9 cellular contexts compared by ENCODE assay signal in the genomic region with DNA sequence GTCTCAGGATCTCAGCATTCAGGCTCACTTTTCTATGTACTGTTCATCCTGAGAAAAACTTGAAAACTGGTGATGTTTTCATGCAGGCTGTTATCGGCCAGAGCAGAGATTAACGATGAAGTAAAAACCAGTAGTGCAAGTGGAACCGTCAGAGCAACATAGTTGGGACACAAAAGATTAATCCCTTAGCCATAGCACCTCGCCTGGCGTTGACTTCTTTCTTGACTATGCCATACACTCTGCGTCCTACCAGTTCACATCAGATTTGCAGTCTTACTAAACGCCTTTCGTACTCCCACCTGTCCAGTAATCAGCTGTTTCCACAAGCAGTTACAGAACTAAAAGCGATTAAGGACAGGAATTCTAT. TPM values are rescaled to one million over a fixed set of nuclear protein-coding genes. Genes with fewer than 3 reads are reported as not detected.
DNase-seq lines count a peak whose midpoint lies in the region; ATAC-seq and TF ChIP-seq lines count a peak whose summit lies in the region.
"Had no signal": no experiment of that assay in that cellular context is flagged by ENCODE, and none has a peak within 500 bp of the region (broad histone marks: within the 10 kb centered on the region; RNA-seq: fewer than 3 reads in every experiment).

No MANE protein-coding gene starts in this region.

- H3F3A ChIP-seq in DOHH2 (ENCODE audit: control insufficient read depth, insufficient read depth) (no peaks in the 10 kb centered on the region), MM.1S (ENCODE audit: insufficient read depth, low read length) (no peaks in the 10 kb centered on the region)

- no peak overlapping the region for H2AFZ ChIP-seq in MM.1S (ENCODE audit: low read length)

- DNase-seq in body of pancreas (peak in 1 of 4 donors; percentile 16), iPS-NIHi11 (ENCODE audit: low spot score) (no peak), MM.1S (no peak)

- H3K4me1 ChIP-seq in DOHH2 (ENCODE audit: control insufficient read depth, low read length) (peaks cover 16% of the 10 kb centered on the region), body of pancreas (peaks cover 1% of the 10 kb centered on the region), muscle layer of duodenum (ENCODE audit: control insufficient read depth in 1 of 2, insufficient read depth in 2 of 2, low read length in 2 of 2) (peaks cover 0 to 5% of the 10 kb centered on the region in 2 donors), MM.1S (ENCODE audit: low read length) (no peaks in the 10 kb centered on the region)

- H3K79me2 ChIP-seq in DOHH2 (ENCODE audit: control insufficient read depth, low read length) (peaks cover 49% of the 10 kb centered on the region), MM.1S (ENCODE audit: low read length) (no peaks in the 10 kb centered on the region)

- no peaks in the 10 kb centered on the region for H3K9me2 ChIP-seq in DOHH2 (replicated peaks; ENCODE audit: control insufficient read depth, low read length)
- H3K9me2 ChIP-seq in MM.1S (replicated peaks; ENCODE audit: insufficient read depth, low read length): no peaks in the 10 kb centered on the region

- H4K20me1 ChIP-seq in DOHH2 (ENCODE audit: control insufficient read depth, insufficient read depth, low read depth, low read length): no peaks in the 10 kb centered on the region
- H4K20me1 ChIP-seq in MM.1S (ENCODE audit: insufficient read depth, low read length): no peaks in the 10 kb centered on the region

- peak overlapping the region; percentile 90 for H3K4me3 ChIP-seq in DOHH2 (ENCODE audit: low read length)
- H3K4me3 ChIP-seq in body of pancreas: peak overlapping the region in 1 of 2 donors; percentile 41
- H3K4me3 ChIP-seq in muscle layer of duodenum (ENCODE audit: low read depth in 1 of 2, low read length in 2 of 2): peak overlapping the region; percentile 63 to 90
- H3K4me3 ChIP-seq in MM.1S (ENCODE audit: low read length): no peak overlapping the region

- intact Hi-C loops in body of pancreas (cut with DNase I): no loop called here

- WGBS in body of pancreas, 2 donors: 0 to 1% methylated on average over 9 of the region's 9 CpGs

- peak; percentile 11 for ATAC-seq in HG02938 (IDR thresholded peaks at IDR 0.05; ENCODE audit: unreplicated experiment)
- peak; percentile 29 for ATAC-seq in body of pancreas
- ATAC-seq in GM21360 (IDR thresholded peaks at IDR 0.05; ENCODE audit: unreplicated experiment): no peak
- no peak for ATAC-seq in HG02970 (IDR thresholded peaks at IDR 0.05; ENCODE audit: low FRiP score, unreplicated experiment)

- H3K27me3 ChIP-seq in DOHH2 (ENCODE audit: control insufficient read depth, low read length): no peaks in the 10 kb centered on the region
- H3K27me3 ChIP-seq in body of pancreas: no peaks in the 10 kb centered on the region
- H3K27me3 ChIP-seq in muscle layer of duodenum (ENCODE audit: low read depth, low read length): no peaks in the 10 kb centered on the region
- H3K27me3 ChIP-seq in MM.1S (replicated peaks; ENCODE audit: insufficient read depth, low read length): no peaks in the 10 kb centered on the region

- H3K27ac ChIP-seq in DOHH2 (ENCODE audit: low read depth, low read length): peak overlapping the region; percentile 71
- peak overlapping the region in 2 of 4 donors; percentile 90 to 91 for H3K27ac ChIP-seq in body of pancreas
- peak overlapping the region; percentile 84 for H3K27ac ChIP-seq in muscle layer of duodenum (ENCODE audit: low read length)
- H3K27ac ChIP-seq in MM.1S (ENCODE audit: low read length): no peak overlapping the region

- H3K9ac ChIP-seq in MM.1S (ENCODE audit: low read length): no peak overlapping the region

- H3K36me3 ChIP-seq in DOHH2 (ENCODE audit: control insufficient read depth, low read length) (peaks cover 18% of the 10 kb centered on the region), body of pancreas (replicated peaks in 1 of 2; ENCODE audit: insufficient read depth in 1 of 2, low read depth in 2 of 2) (no peaks in the 10 kb centered on the region), muscle layer of duodenum (ENCODE audit: control insufficient read depth in 1 of 2, insufficient read depth in 2 of 2, low read length in 2 of 2) (no peaks in the 10 kb centered on the region), MM.1S (replicated peaks; ENCODE audit: insufficient read depth, low read length) (no peaks in the 10 kb centered on the region)

- TF ChIP-seq CTCF in DOHH2 (IDR thresholded peaks at IDR 0.05; ENCODE audit: low read depth, low read length, poor library complexity, severe bottlenecking): no peak
- no peak for TF ChIP-seq CTCF in body of pancreas (IDR thresholded peaks at IDR 0.05)
- TF ChIP-seq CTCF in MM.1S (IDR thresholded peaks at IDR 0.05; ENCODE audit: low read length): no peak

- H3K4me2 ChIP-seq in DOHH2 (ENCODE audit: low read length) (peak overlapping the region; percentile 84), MM.1S (ENCODE audit: low read depth, low read length) (no peak overlapping the region)

- H3K9me3 ChIP-seq in DOHH2 (ENCODE audit: control insufficient read depth, insufficient read depth, low read length): no peaks in the 10 kb centered on the region
- no peaks in the 10 kb centered on the region for H3K9me3 ChIP-seq in body of pancreas
- no peaks in the 10 kb centered on the region for H3K9me3 ChIP-seq in muscle layer of duodenum (ENCODE audit: control insufficient read depth in 1 of 2, low read length in 2 of 2)
- no peaks in the 10 kb centered on the region for H3K9me3 ChIP-seq in MM.1S (replicated peaks; ENCODE audit: insufficient read depth, low read length)

- TF ChIP-seq POLR2A in body of pancreas (IDR thresholded peaks at IDR 0.05): no peak

RNA-seq across cellular contexts. Expression of a gene that starts 39.4 kb away (rescaled TPM):
- not detected for total RNA-seq in body of pancreas
- total RNA-seq: RPMI7951 had no signal

Comparison
In these comparisons a context has a peak if more than half of its experiments do, and no peak if none do; other contexts are left out.
1. ATAC-seq: peak in HG02938 (single experiment) and body of pancreas (single experiment); none in GM21360 (single experiment) and HG02970 (single experiment).